1 cellular context compared by ENCODE assay signal in the genomic region with DNA sequence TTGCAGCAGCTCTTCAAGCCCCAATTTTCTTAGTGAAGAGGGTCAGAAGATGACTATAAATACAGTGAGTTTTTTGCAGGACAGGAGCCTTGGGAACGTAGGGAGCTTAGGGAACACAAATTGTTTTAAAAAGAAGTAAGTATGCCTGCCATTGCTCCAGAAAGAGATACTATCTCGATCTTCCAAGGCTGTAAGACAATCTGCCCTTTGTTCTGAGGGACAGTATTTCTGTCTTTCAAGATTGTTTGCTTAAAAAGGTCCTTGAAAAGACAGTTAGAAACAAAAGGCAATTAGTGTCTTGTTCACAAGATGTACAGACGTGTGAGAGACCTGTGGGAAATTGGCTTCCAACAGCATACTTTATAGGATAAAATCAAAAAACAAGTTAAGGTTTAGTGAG.
TF ChIP-seq lines count a peak whose summit lies in the region.

No MANE protein-coding gene starts in this region.

TF ChIP-seq in H1, 55 proteins besides CTCF, POLR2A, EP300 and RAD21:
- no peak for TF ChIP-seq TBP (IDR thresholded peaks at IDR 0.05; ENCODE audit: low read depth, low read length)
- TF ChIP-seq, protein P1, sequence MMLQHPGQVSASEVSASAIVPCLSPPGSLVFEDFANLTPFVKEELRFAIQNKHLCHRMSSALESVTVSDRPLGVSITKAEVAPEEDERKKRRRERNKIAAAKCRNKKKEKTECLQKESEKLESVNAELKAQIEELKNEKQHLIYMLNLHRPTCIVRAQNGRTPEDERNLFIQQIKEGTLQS (IDR thresholded peaks at IDR 0.05; ENCODE audit: insufficient read depth, low read depth, low read length), result no peak
- TF ChIP-seq CREB1 (IDR thresholded peaks at IDR 0.05), result no peak
- no peak for TF ChIP-seq JUN (IDR thresholded peaks at IDR 0.05; ENCODE audit: low read depth, low read length)
- no peak for TF ChIP-seq KDM4A (IDR thresholded peaks at IDR 0.05; ENCODE audit: low read depth, low read length, severe bottlenecking)
- TF ChIP-seq POLR2AphosphoS5 (IDR thresholded peaks at IDR 0.05; ENCODE audit: low read depth, low read length), result no peak
- no peak for TF ChIP-seq CTBP2 (IDR thresholded peaks at IDR 0.05; ENCODE audit: borderline replicate concordance, insufficient read depth, insufficient read length, low read length)
- TF ChIP-seq ZNF274 (IDR thresholded peaks at IDR 0.05; ENCODE audit: borderline replicate concordance, extremely low read depth, low read length), result no peak
TF ChIP-seq in H1: peak in this region for 0.
